In genomic region chr3:102235679-102236078, GRCh38 we compare ENCODE assay signal across 11 cellular contexts.
DNase-seq lines count a peak whose midpoint lies in the region; ATAC-seq and TF ChIP-seq lines count a peak whose summit lies in the region.
"Had no signal": no experiment of that assay in that cellular context is flagged by ENCODE, and none has a peak within 500 bp of the region (broad histone marks: within the 10 kb centered on the region; RNA-seq: fewer than 3 reads in every experiment).

No MANE protein-coding gene starts in this region.

- H3K27ac Mint-ChIP-seq in activated CD4-positive, alpha-beta memory T cell treated with anti-CD3 and anti-CD28 coated beads, Interleukin-2, amount 10 ng/mL, durations not matched to agents 7 days and 5 days: no peak overlapping the region
- H3K27ac Mint-ChIP-seq: activated naive CD4-positive, alpha-beta T cell treated with anti-CD3 and anti-CD28 coated beads, Interleukin-2, amount 50 U/mL, for 72 hours had no signal

- no peak overlapping the region for H4K91ac ChIP-seq in neuronal stem cell (ENCODE audit: low read depth, low read length, poor library complexity)

- no peak overlapping the region for H3K4me2 ChIP-seq in neuronal stem cell (ENCODE audit: insufficient read depth, low read length, poor library complexity, severe bottlenecking)

- no peaks in the 10 kb centered on the region for H3K4me1 Mint-ChIP-seq in activated CD4-positive, alpha-beta memory T cell treated with anti-CD3 and anti-CD28 coated beads, Interleukin-2, amount 10 ng/mL, durations not matched to agents 7 days and 5 days

- H3K36me3 Mint-ChIP-seq in activated CD4-positive, alpha-beta memory T cell treated with anti-CD3 and anti-CD28 coated beads, Interleukin-2, amount 10 ng/mL, durations not matched to agents 7 days and 5 days (ENCODE audit: low read depth): no peaks in the 10 kb centered on the region
- H3K36me3 Mint-ChIP-seq: activated naive CD4-positive, alpha-beta T cell treated with anti-CD3 and anti-CD28 coated beads, Interleukin-2, amount 50 U/mL, for 72 hours had no signal

- peaks cover 16% of the 10 kb centered on the region for H3K27me3 Mint-ChIP-seq in activated CD4-positive, alpha-beta memory T cell treated with anti-CD3 and anti-CD28 coated beads, Interleukin-2, amount 10 ng/mL, durations not matched to agents 7 days and 5 days

- intact Hi-C loops in esophagus muscularis mucosa (cut with DNase I): no loop called here

- TF ChIP-seq POLR2A in esophagus muscularis mucosa (IDR thresholded peaks at IDR 0.05; ENCODE audit: low read depth): no peak

- H4K8ac ChIP-seq in neuronal stem cell (ENCODE audit: low read depth, low read length): no peak overlapping the region

- H2BK5ac ChIP-seq in neuronal stem cell (ENCODE audit: low read length): no peak overlapping the region

- H3K9ac ChIP-seq in neuronal stem cell (ENCODE audit: low read depth, low read length, poor library complexity): no peak overlapping the region

- H3K18ac ChIP-seq in neuronal stem cell (ENCODE audit: low read length): no peak overlapping the region

- no peaks in the 10 kb centered on the region for H3K9me3 Mint-ChIP-seq in activated CD4-positive, alpha-beta memory T cell treated with anti-CD3 and anti-CD28 coated beads, Interleukin-2, amount 10 ng/mL, durations not matched to agents 7 days and 5 days
- H3K9me3 Mint-ChIP-seq: activated naive CD4-positive, alpha-beta T cell treated with anti-CD3 and anti-CD28 coated beads, Interleukin-2, amount 50 U/mL, for 72 hours had no signal

- WGBS in neuronal stem cell (ENCODE audit: extremely low coverage in 2 of 2, insufficient read length in 2 of 2, insufficient replicate concordance in 1 of 2), 2 donors: no CpG with 5 or more reads among the region's 5 CpGs
- WGBS in esophagus muscularis mucosa: 78% methylated on average over 5 of the region's 5 CpGs

- H3K9me3 ChIP-seq in neuronal stem cell (replicated peaks in 1 of 2; ENCODE audit: control insufficient read depth in 2 of 2, insufficient read depth in 1 of 2, low read depth in 1 of 2, low read length in 2 of 2) (no peaks in the 10 kb centered on the region), esophagus muscularis mucosa (no peaks in the 10 kb centered on the region)

- no peak for DNase-seq in AG09309 (ENCODE audit: low read depth)
- DNase-seq in NCI-H1436 (lab: John Stamatoyannopoulos, UW): peak; percentile 58
- DNase-seq in epithelial cell of esophagus (ENCODE audit: low read depth): peak; percentile 39
- DNase-seq in NCI-H2171 treated with DMSO at 0.1 percent for 48 hours (lab: John Stamatoyannopoulos, UW): no peak
- no peak for DNase-seq in neuronal stem cell (ENCODE audit: low spot score)
- no peak for DNase-seq in esophagus muscularis mucosa (ENCODE audit: extremely low spot score)
- no peak for DNase-seq in activated CD4-positive, alpha-beta memory T cell treated with anti-CD3 and anti-CD28 coated beads, Interleukin-2, amount 10 ng/mL, durations not matched to agents 7 days and 5 days
- DNase-seq: left ventricle myocardium superior, NCI-H226 had no signal

- no peaks in the 10 kb centered on the region for H3K4me1 ChIP-seq in neuronal stem cell (ENCODE audit: control insufficient read depth in 2 of 2, insufficient read depth in 1 of 2, low read depth in 1 of 2, low read length in 2 of 2)
- no peaks in the 10 kb centered on the region for H3K4me1 ChIP-seq in esophagus muscularis mucosa

- H3K14ac ChIP-seq in neuronal stem cell (ENCODE audit: low read length): no peak overlapping the region

- TF ChIP-seq CTCF in AG09309 (IDR thresholded peaks at IDR 0.05; ENCODE audit: control insufficient read depth, insufficient read depth, low read depth, low read length, missing control alignments) (peak; percentile 33), epithelial cell of esophagus (IDR thresholded peaks at IDR 0.05; ENCODE audit: insufficient read depth, low read depth, low read length, missing control alignments) (peak; percentile 52), esophagus muscularis mucosa (IDR thresholded peaks at IDR 0.05) (peak in 1 of 3 experiments; percentile 62)

- H2AK5ac ChIP-seq in neuronal stem cell (ENCODE audit: low read depth, low read length): no peak overlapping the region

- no peak overlapping the region for H2BK15ac ChIP-seq in neuronal stem cell (ENCODE audit: low read length)

- H3K4me3 ChIP-seq in AG09309 (ENCODE audit: control insufficient read depth, low read depth, low read length) (no peak overlapping the region), epithelial cell of esophagus (ENCODE audit: low read length) (no peak overlapping the region), neuronal stem cell (ENCODE audit: low read length in 2 of 2) (no peak overlapping the region), esophagus muscularis mucosa (no peak overlapping the region)

- ATAC-seq in GM18502 (IDR thresholded peaks at IDR 0.05; ENCODE audit: poor library complexity, unreplicated experiment): peak; percentile 41
- ATAC-seq: left ventricle myocardium superior had no signal

- H3K79me1 ChIP-seq in neuronal stem cell (ENCODE audit: low read depth, low read length): no peaks in the 10 kb centered on the region

- no peak overlapping the region for H3K4me3 Mint-ChIP-seq in activated CD4-positive, alpha-beta memory T cell treated with anti-CD3 and anti-CD28 coated beads, Interleukin-2, amount 10 ng/mL, durations not matched to agents 7 days and 5 days

- H2AFZ ChIP-seq in neuronal stem cell (ENCODE audit: low read length): no peak overlapping the region

- no peak overlapping the region for H2BK12ac ChIP-seq in neuronal stem cell (ENCODE audit: low read length)

- POLR2A ChIA-PET in activated CD4-positive, alpha-beta memory T cell treated with anti-CD3 and anti-CD28 coated beads, Interleukin-2, amount 10 ng/mL, durations not matched to agents 7 days and 5 days (lab: Charles Lee): no interaction called here

- no peak for TF ChIP-seq EP300 in esophagus muscularis mucosa (IDR thresholded peaks at IDR 0.05)

- H3K4ac ChIP-seq in neuronal stem cell (ENCODE audit: low read length): no peak overlapping the region

- no peak overlapping the region for H3K27ac ChIP-seq in neuronal stem cell (replicated peaks; ENCODE audit: low read length)
- no peak overlapping the region for H3K27ac ChIP-seq in esophagus muscularis mucosa (replicated peaks in 1 of 4)

- CTCF ChIA-PET in activated CD4-positive, alpha-beta memory T cell treated with anti-CD3 and anti-CD28 coated beads, Interleukin-2, amount 10 ng/mL, durations not matched to agents 7 days and 5 days (lab: Charles Lee): no interaction called here

- H2BK120ac ChIP-seq in neuronal stem cell (ENCODE audit: low read depth, low read length): no peak overlapping the region

- no peaks in the 10 kb centered on the region for H3K36me3 ChIP-seq in neuronal stem cell (replicated peaks in 1 of 2; ENCODE audit: control insufficient read depth in 2 of 2, insufficient read depth in 2 of 2, low read length in 2 of 2)
- H3K36me3 ChIP-seq in esophagus muscularis mucosa: no peaks in the 10 kb centered on the region

- H3K23ac ChIP-seq in neuronal stem cell (ENCODE audit: low read depth, low read length, poor library complexity): no peak overlapping the region

- H3K27me3 ChIP-seq in neuronal stem cell (ENCODE audit: control insufficient read depth in 3 of 3, insufficient read depth in 3 of 3, low read depth in 1 of 3, low read length in 3 of 3): no peaks in the 10 kb centered on the region
- H3K27me3 ChIP-seq in esophagus muscularis mucosa: no peaks in the 10 kb centered on the region

Comparison
In these comparisons a context has a peak if more than half of its experiments do, and no peak if none do; other contexts are left out.
1. DNase-seq: peak in NCI-H1436 (single experiment) and epithelial cell of esophagus (single experiment); none in AG09309 (single experiment), NCI-H2171 treated with DMSO at 0.1 percent for 48 hours (single experiment), neuronal stem cell (single experiment), esophagus muscularis mucosa (single experiment) and activated CD4-positive, alpha-beta memory T cell treated with anti-CD3 and anti-CD28 coated beads, Interleukin-2, amount 10 ng/mL, durations not matched to agents 7 days and 5 days (single experiment).